Comparison of ENCODE assay signal across 10 cellular contexts in the genomic region with DNA sequence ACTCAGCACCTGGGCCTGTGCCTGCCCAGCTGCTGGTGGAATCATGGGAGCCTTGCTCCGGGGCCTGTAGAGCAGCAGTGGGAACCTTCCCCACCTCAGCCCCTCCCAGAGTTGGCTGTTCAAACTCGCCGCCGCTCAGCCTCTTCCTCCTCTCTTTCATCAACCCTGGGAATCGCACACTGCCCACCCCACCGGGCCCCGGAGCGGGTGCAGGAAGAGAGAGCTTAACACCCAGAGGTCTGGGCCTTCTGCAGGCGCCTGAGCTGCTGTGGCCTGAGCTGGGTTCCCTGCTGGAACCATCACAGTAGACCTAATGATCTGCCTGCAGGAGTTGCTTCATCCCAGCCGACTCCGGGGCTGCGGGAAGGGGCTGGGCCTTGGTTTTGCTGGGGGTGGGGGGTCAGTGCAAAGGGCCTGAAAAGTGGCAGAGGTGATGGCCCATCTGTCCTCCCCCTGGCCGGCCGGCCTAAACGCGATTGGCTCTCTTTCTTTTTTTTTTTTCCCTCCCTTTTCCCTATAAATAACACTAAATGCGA.
DNase-seq lines count a peak whose midpoint lies in the region; ATAC-seq, FAIRE-seq and TF ChIP-seq lines count a peak whose summit lies in the region.
"Had no signal": no experiment of that assay in that cellular context is flagged by ENCODE, and none has a peak within 500 bp of the region (broad histone marks: within the 10 kb centered on the region; RNA-seq: fewer than 3 reads in every experiment).

No MANE protein-coding gene starts in this region.

- H4K20me1 ChIP-seq in DOHH2 (ENCODE audit: control insufficient read depth, insufficient read depth, low read depth, low read length): no peaks in the 10 kb centered on the region; the same call in 1 of the 2 replicates

- DNase-seq in Peyer's patch: no peak
- no peak for DNase-seq in endothelial cell (ENCODE audit: low spot score)
- peak in 1 of 6 donors; percentile 57 for DNase-seq in pancreas
- no peak for DNase-seq in NCI-H1417 (lab: John Stamatoyannopoulos, UW)
- no peak for DNase-seq in DMS153 treated with DMSO at 0.1 percent for 48 hours (lab: John Stamatoyannopoulos, UW; ENCODE audit: unreplicated experiment)
- DNase-seq in NCI-H1105 (lab: John Stamatoyannopoulos, UW): no peak
- DNase-seq: NCI-H2029 had no signal

- H3F3A ChIP-seq in DOHH2 (ENCODE audit: control insufficient read depth, insufficient read depth): peaks cover 42% of the 10 kb centered on the region

- H3K4me3 ChIP-seq in DOHH2 (ENCODE audit: low read length) (peak overlapping the region; percentile 91), Peyer's patch (peak overlapping the region; percentile 55 to 75 (median 62)), pancreas (peak overlapping the region in 1 of 4 donors; percentile 26)

- peak overlapping the region; percentile 67 for H3K4me3 Mint-ChIP-seq in endothelial cell (ENCODE audit: unreplicated experiment)

- H3K9me3 ChIP-seq in DOHH2 (ENCODE audit: control insufficient read depth, insufficient read depth, low read length) (no peaks in the 10 kb centered on the region), Peyer's patch (no peaks in the 10 kb centered on the region), pancreas (no peaks in the 10 kb centered on the region)

- H3K4me1 ChIP-seq in DOHH2 (ENCODE audit: control insufficient read depth, low read length) (peaks cover 71% of the 10 kb centered on the region), Peyer's patch (peaks cover 8 to 63% (median 39%) of the 10 kb centered on the region in 4 donors), pancreas (peaks cover 4 to 17% (median 7%) of the 10 kb centered on the region in 3 donors)

- H3K27me3 ChIP-seq in DOHH2 (ENCODE audit: control insufficient read depth, low read length) (no peaks in the 10 kb centered on the region), Peyer's patch (no peaks in the 10 kb centered on the region), pancreas (no peaks in the 10 kb centered on the region)

- no peak for FAIRE-seq in pancreas (lab: Jason Lieb, UNC)
- FAIRE-seq: G401.6 had no signal

- H3K79me2 ChIP-seq in DOHH2 (ENCODE audit: control insufficient read depth, low read length): peaks cover 100% of the 10 kb centered on the region

- ATAC-seq in pancreas: no peak
- no peak for ATAC-seq in HG03439 (IDR thresholded peaks at IDR 0.05; ENCODE audit: unreplicated experiment)

- H3K4me1 Mint-ChIP-seq in endothelial cell (ENCODE audit: unreplicated experiment): peaks cover 71% of the 10 kb centered on the region

- no peaks in the 10 kb centered on the region for H3K9me2 ChIP-seq in DOHH2 (replicated peaks; ENCODE audit: control insufficient read depth, low read length)

- peaks cover 37% of the 10 kb centered on the region for H3K27me3 Mint-ChIP-seq in endothelial cell (ENCODE audit: unreplicated experiment)

- TF ChIP-seq POLR2A in Peyer's patch (IDR thresholded peaks at IDR 0.05): no peak

- no peaks in the 10 kb centered on the region for H3K9me3 Mint-ChIP-seq in endothelial cell (ENCODE audit: unreplicated experiment)

- H3K36me3 ChIP-seq in DOHH2 (ENCODE audit: control insufficient read depth, low read length) (peaks cover 99% of the 10 kb centered on the region), Peyer's patch (peaks cover 0 to 7% (median 0%) of the 10 kb centered on the region in 3 donors), pancreas (no peaks in the 10 kb centered on the region)

- H3K27ac ChIP-seq in DOHH2 (ENCODE audit: low read depth, low read length) (peak overlapping the region; percentile 100), Peyer's patch (peak overlapping the region; percentile 77 to 98 (median 94)), pancreas (peak overlapping the region; percentile 43 to 86 (median 68))

- 68 to 78% methylated on average over 17 of the region's 17 CpGs for WGBS in pancreas, 2 donors

- peaks cover 4% of the 10 kb centered on the region for H3K36me3 Mint-ChIP-seq in endothelial cell (ENCODE audit: low read depth, unreplicated experiment)

- TF ChIP-seq CTCF in DOHH2 (IDR thresholded peaks at IDR 0.05; ENCODE audit: low read depth, low read length, poor library complexity, severe bottlenecking): no peak
- no peak for TF ChIP-seq CTCF in Peyer's patch (IDR thresholded peaks at IDR 0.05)
- no peak for TF ChIP-seq CTCF in endothelial cell (IDR thresholded peaks at IDR 0.05; ENCODE audit: unreplicated experiment)
- TF ChIP-seq CTCF in pancreas (IDR thresholded peaks at IDR 0.05): no peak

- H3K27ac Mint-ChIP-seq in endothelial cell (ENCODE audit: unreplicated experiment): peak overlapping the region; percentile 78

- intact Hi-C loops in pancreas (cut with DNase I): no loop called here

- H3K4me2 ChIP-seq in DOHH2 (ENCODE audit: low read length): peak overlapping the region; percentile 97
